1 cellular context compared by ENCODE assay signal in the genomic region with DNA sequence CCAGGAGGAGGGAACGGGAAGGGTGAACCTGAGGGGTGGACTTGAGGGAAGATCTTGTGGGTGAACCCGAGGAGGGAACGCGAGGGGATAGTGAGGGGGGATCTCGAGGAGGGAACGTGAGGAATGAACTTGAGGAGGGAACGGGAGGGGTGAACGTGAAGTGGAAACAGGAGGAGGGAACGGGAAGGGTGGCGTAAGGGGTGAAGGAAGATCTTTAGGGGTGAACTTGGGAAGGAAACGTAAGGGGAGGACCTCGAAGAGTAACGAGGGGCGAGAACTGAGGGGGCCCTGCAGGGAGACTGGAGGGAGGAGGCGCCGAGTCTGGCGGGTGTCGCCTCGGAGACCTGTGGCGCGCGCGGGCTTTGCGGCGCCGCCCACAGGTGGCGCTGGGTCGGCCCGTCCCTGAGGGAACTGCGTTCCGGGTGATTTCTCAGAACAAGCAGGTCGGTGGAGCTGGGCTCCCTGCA.
TF ChIP-seq lines count a peak whose summit lies in the region.

No MANE protein-coding gene starts in this region.

TF ChIP-seq in GM23338, 12 proteins besides CTCF, POLR2A, EP300 and RAD21 (continued from another document):
- TF ChIP-seq ZNF462 (CRISPR knock-in tag; IDR thresholded peaks at IDR 0.05) (no peak), EZH2 (IDR thresholded peaks at IDR 0.05; ENCODE audit: low read depth, unreplicated experiment) (no peak), STAT1 (IDR thresholded peaks at IDR 0.05; ENCODE audit: unreplicated experiment) (no peak), ZNF331 (CRISPR knock-in tag; IDR thresholded peaks at IDR 0.05; ENCODE audit: low read depth) (no peak), CREB1 (CRISPR knock-in tag; IDR thresholded peaks at IDR 0.05; ENCODE audit: low read depth) (no peak), POLR2AphosphoS5 (IDR thresholded peaks at IDR 0.05; ENCODE audit: low read depth) (no peak), ZNF114 (CRISPR knock-in tag; IDR thresholded peaks at IDR 0.05) (no peak), JUNB (IDR thresholded peaks at IDR 0.05; ENCODE audit: unreplicated experiment) (no peak), NANOG (IDR thresholded peaks at IDR 0.05; ENCODE audit: borderline replicate concordance) (no peak)
